ENCODE assay signal across 19 cellular contexts in the genomic region with DNA sequence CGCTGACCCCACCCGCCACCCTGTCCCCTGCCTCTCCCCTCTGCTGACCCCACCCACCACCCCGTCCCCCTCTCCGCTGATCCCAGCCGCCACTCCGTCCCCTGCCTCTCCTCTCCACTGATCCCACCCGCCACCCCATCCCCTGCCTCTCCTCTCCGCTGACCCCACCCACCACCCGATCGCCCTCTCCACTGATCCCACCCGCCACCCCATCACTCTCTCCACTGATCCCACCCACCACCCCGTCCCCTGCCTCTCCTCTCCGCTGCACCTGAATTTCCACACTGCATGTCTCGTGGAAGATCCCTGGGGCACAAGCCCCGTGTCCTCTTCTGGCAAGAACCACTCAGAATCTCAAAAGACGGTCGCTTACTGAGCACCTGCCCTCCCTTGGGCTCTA.
"Had no signal": no experiment of that assay in that cellular context is flagged by ENCODE, and none has a peak within 500 bp of the region (broad histone marks: within the 10 kb centered on the region; RNA-seq: fewer than 3 reads in every experiment).

No MANE protein-coding gene starts in this region.

- H3K4me1 Mint-ChIP-seq: central memory CD8-positive, alpha-beta T cell; memory B cell had no signal

- H3K4me3 ChIP-seq: esophagus muscularis mucosa, gastrocnemius medialis, left lung, lower lobe of right lung, right atrium auricular region, smooth muscle cell, thoracic aorta, transverse colon had no signal

- H3K27me3 ChIP-seq: right atrium auricular region had no signal

- H3K4me1 ChIP-seq: esophagus muscularis mucosa, gastrocnemius medialis, left lung, lower lobe of right lung, right atrium auricular region, transverse colon had no signal

- H3K27ac Mint-ChIP-seq: dendritic cell treated with granulocyte-macrophage colony-stimulating factor and Interleukin-4, amounts not matched to agents 40 ng/mL and 50 ng/mL, for 4 days; effector memory CD8-positive, alpha-beta T cell; memory B cell; nephron progenitor cell had no signal

- H3K4me3 Mint-ChIP-seq: central memory CD8-positive, alpha-beta T cell; dendritic cell treated with granulocyte-macrophage colony-stimulating factor and Interleukin-4, amounts not matched to agents 40 ng/mL and 50 ng/mL, for 4 days; effector memory CD8-positive, alpha-beta T cell; memory B cell; nephron progenitor cell had no signal

- H3K27ac ChIP-seq: epithelial cell of prostate, esophagus muscularis mucosa, gastrocnemius medialis, left lung, lower lobe of right lung, neutrophil, right atrium auricular region, thoracic aorta, transverse colon had no signal

- H3K9me3 Mint-ChIP-seq: central memory CD8-positive, alpha-beta T cell; dendritic cell treated with granulocyte-macrophage colony-stimulating factor and Interleukin-4, amounts not matched to agents 40 ng/mL and 50 ng/mL, for 4 days; effector memory CD8-positive, alpha-beta T cell; memory B cell; nephron progenitor cell had no signal

- H3K36me3 Mint-ChIP-seq: memory B cell had no signal

- ATAC-seq: effector memory CD8-positive, alpha-beta T cell; gastrocnemius medialis; left lung; lower lobe of right lung; stimulated activated naive CD8-positive, alpha-beta T cell treated with anti-CD3 and anti-CD28 coated beads, Interleukin-15, Interleukin-2, amounts not matched to agents 100 U/mL and 50 U/mL, for 24 hours had no signal

- H3K36me3 ChIP-seq: esophagus muscularis mucosa, gastrocnemius medialis, left lung, lower lobe of right lung, neutrophil, right atrium auricular region, thoracic aorta, transverse colon had no signal

- H3K9me3 ChIP-seq: esophagus muscularis mucosa, gastrocnemius medialis, left lung, lower lobe of right lung, neutrophil, right atrium auricular region, thoracic aorta, transverse colon had no signal

- DNase-seq: effector memory CD8-positive, alpha-beta T cell; gastrocnemius medialis; glutamatergic neuron; left lung; lower lobe of right lung; midbrain; nephron progenitor cell; stimulated activated CD4-positive, alpha-beta T cell treated with anti-CD3 and anti-CD28 coated beads, Interleukin-2, amount 100 ng/mL, for 48 hours; stimulated activated naive CD8-positive, alpha-beta T cell treated with anti-CD3 and anti-CD28 coated beads, Interleukin-15, Interleukin-2, amounts not matched to agents 100 U/mL and 50 U/mL, for 24 hours; transverse colon had no signal
